8 cellular contexts compared by ENCODE assay signal in the genomic region with DNA sequence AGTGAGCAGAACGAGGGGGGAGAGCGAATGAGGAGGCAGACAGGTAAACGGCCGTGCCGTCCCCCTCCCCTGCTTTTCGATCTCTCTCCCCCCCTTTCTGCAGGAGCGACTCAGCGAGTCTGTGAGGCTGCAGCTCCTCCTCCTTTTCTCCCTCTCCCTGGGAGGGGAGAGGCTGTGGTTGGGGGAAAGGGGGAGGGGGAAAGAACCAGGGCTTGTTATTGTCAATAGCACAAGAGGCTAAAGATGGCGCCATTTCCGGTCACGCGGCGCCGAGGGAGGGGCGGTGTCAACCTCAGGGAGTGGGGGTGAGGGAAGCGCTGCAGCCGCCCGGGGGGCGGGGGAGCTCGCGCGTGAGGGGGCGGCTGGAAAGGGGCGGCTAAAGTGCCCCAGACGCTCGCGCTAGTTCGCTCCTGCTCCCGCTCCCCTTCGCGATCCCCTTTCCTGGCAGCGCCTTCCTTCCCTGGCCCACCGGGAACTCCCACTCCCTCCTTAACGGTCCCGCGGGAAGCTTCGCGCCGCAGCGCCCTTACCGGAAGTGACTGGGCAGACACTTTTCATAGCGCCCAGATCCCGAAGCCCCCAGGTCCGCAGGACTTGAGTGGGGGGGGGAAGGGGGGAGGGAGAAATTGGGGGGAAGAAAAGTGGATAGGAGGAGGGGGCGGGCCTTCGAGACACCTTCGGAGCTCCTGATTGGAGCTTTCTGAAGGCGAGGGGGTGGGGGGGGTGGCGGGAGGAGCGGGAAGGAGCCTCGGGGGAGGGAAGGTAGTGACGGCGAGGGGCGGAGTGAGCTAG. TPM values are rescaled to one million over a fixed set of nuclear protein-coding genes. Genes with fewer than 3 reads are reported as not detected.
DNase-seq lines count a peak whose midpoint lies in the region; ATAC-seq, FAIRE-seq and TF ChIP-seq lines count a peak whose summit lies in the region.

A gene (minus strand): TSS at position 121 of the 792 bp plus-strand sequence. CDS start 324 bp downstream, outside the sequence.

- in situ Hi-C loops in HepG2 (cut with HindIII; ENCODE audit: extremely low pct_ligation_motif_present, low pct_unique_long_range_greater_than_20kb): loop anchor here (10.0 kb wide), 1 partner anchor 64 kb away; no protein-coding TSS in a partner anchor

- H3K79me2 ChIP-seq in HepG2 (ENCODE audit: insufficient read depth, low read length): peaks cover 33% of the 10 kb centered on the region

- DNase-seq in C1 segment of cervical spinal cord (lab: John Stamatoyannopoulos, UW): peak; percentile 20 to 91 (median 84)
- DNase-seq in NCI-H748 treated with DMSO at 0.1 percent for 48 hours (lab: John Stamatoyannopoulos, UW): peak; percentile 99
- DNase-seq in activated CD4-positive, alpha-beta T cell treated with anti-CD3 and anti-CD28 coated beads, Interleukin-2, amount 50 U/mL, for 4 hours: peak; percentile 89
- DNase-seq in HepG2 (ENCODE audit: low spot score): peak; percentile 91
- DNase-seq in stimulated activated CD4-positive, alpha-beta T cell treated with anti-CD3 and anti-CD28 coated beads, Interleukin-2, amount 100 ng/mL, for 48 hours: peak; percentile 75 to 76

- peak; percentile 21 for FAIRE-seq in HepG2 (lab: Jason Lieb, UNC)

- peak in 1 of 2 experiments; percentile 29; a peak in 1 of 4 replicates for TF ChIP-seq EP300 in HepG2 (IDR thresholded peaks at IDR 0.05; ENCODE audit: low read depth in 2 of 2, low read length in 2 of 2)
- TF ChIP-seq EP300 in HepG2 (CRISPR knock-in tag; IDR thresholded peaks at IDR 0.05; ENCODE audit: borderline replicate concordance): no peak; the same call in 1 of the 2 replicates

- peak within 1 kb of the TSS; percentile 95 for H3K4me3 Mint-ChIP-seq in dendritic cell treated with granulocyte-macrophage colony-stimulating factor and Interleukin-4, amounts not matched to agents 40 ng/mL and 50 ng/mL, for 4 days

- H3K9me3 ChIP-seq in HepG2 (ENCODE audit: low read length): no peaks in the 10 kb centered on the region

- ATAC-seq in GM19372 (IDR thresholded peaks at IDR 0.05; ENCODE audit: low read depth, unreplicated experiment) (peak; percentile 78), HG03558 (IDR thresholded peaks at IDR 0.05; ENCODE audit: extremely low read depth, unreplicated experiment) (peak; percentile 68), HepG2 (peak; percentile 81)

- no peaks in the 10 kb centered on the region for H4K20me1 ChIP-seq in HepG2 (ENCODE audit: insufficient read depth, low read length)

- peak within 1 kb of the TSS; percentile 98 for H3K27ac ChIP-seq in HepG2 (ENCODE audit: extremely low read length, insufficient read depth, low read length)

- BruUV-seq in HepG2 (replicated peaks; lab: Mats Ljungman, UMichigan): no TSS peak

- H3K4me3 ChIP-seq in HepG2 (replicated peaks in 1 of 3; ENCODE audit: insufficient read depth in 1 of 3, low read depth in 2 of 3, low read length in 3 of 3): peak within 1 kb of the TSS; percentile 74 to 84 (median 81)

- no peaks in the 10 kb centered on the region for H3K27me3 Mint-ChIP-seq in dendritic cell treated with granulocyte-macrophage colony-stimulating factor and Interleukin-4, amounts not matched to agents 40 ng/mL and 50 ng/mL, for 4 days

- no peak for TF ChIP-seq RAD21 in HepG2 (CRISPR knock-in tag; IDR thresholded peaks at IDR 0.05)

- intact Hi-C loops in dendritic cell treated with granulocyte-macrophage colony-stimulating factor and Interleukin-4, amounts not matched to agents 40 ng/mL and 50 ng/mL, for 4 days (cut with micrococcal nuclease): loop anchor here (1.0 to 2.0 kb wide), 3 partner anchors 43 to 76 kb away; a partner anchor contains a TSS
- intact Hi-C loops in HepG2 (cut with micrococcal nuclease; ENCODE audit: unreplicated experiment): loop anchor here (1.0 to 5.0 kb wide), 2 partner anchors 43 to 49 kb away; a partner anchor contains a TSS

- H3K9ac ChIP-seq in HepG2 (ENCODE audit: insufficient read depth, low read depth, low read length): peak within 1 kb of the TSS; percentile 84

- peaks cover 48% of the 10 kb centered on the region for H3K4me1 ChIP-seq in HepG2 (ENCODE audit: insufficient read depth, low read length)

- H3K36me3 Mint-ChIP-seq in dendritic cell treated with granulocyte-macrophage colony-stimulating factor and Interleukin-4, amounts not matched to agents 40 ng/mL and 50 ng/mL, for 4 days (ENCODE audit: low read depth): peaks cover 19% of the 10 kb centered on the region

- WGBS in HepG2 (ENCODE audit: low lambda C conversion rate): 1% methylated on average over 20 of the region's 54 CpGs

- H3K27me3 ChIP-seq in HepG2 (ENCODE audit: control insufficient read depth in 1 of 2, insufficient read depth in 2 of 2, low read length in 2 of 2): no peaks in the 10 kb centered on the region

- CTCF ChIA-PET in HepG2 (lab: Yijun Ruan, JAX; ENCODE audit: low intra/inter-chr PET ratio, low total read pairs): no interaction called here

- H3K36me3 ChIP-seq in HepG2 (replicated peaks in 1 of 2; ENCODE audit: control insufficient read depth in 1 of 2, insufficient read depth in 2 of 2, low read length in 2 of 2): peaks cover 0 to 11% of the 10 kb centered on the region in 2 experiments; a peak in 1 of 5 replicates

- TF ChIP-seq POLR2A in HepG2 (IDR thresholded peaks at IDR 0.05; ENCODE audit: insufficient read depth in 1 of 2, low read depth in 2 of 2, low read length in 2 of 2): peak; percentile 45 to 55; a peak in 3 of 4 replicates

- peak within 1 kb of the TSS; percentile 73 for H3K4me2 ChIP-seq in HepG2 (ENCODE audit: low read depth, low read length)

- H2AFZ ChIP-seq in HepG2 (ENCODE audit: low read length): no peak within 1 kb of the TSS

- peak within 1 kb of the TSS; percentile 93 for H3K27ac Mint-ChIP-seq in dendritic cell treated with granulocyte-macrophage colony-stimulating factor and Interleukin-4, amounts not matched to agents 40 ng/mL and 50 ng/mL, for 4 days

- no peaks in the 10 kb centered on the region for H3K9me3 Mint-ChIP-seq in dendritic cell treated with granulocyte-macrophage colony-stimulating factor and Interleukin-4, amounts not matched to agents 40 ng/mL and 50 ng/mL, for 4 days

- peaks cover 7% of the 10 kb centered on the region for H3K4me1 Mint-ChIP-seq in dendritic cell treated with granulocyte-macrophage colony-stimulating factor and Interleukin-4, amounts not matched to agents 40 ng/mL and 50 ng/mL, for 4 days (ENCODE audit: low read depth)

- no peak for TF ChIP-seq CTCF in HepG2 (CRISPR knock-in tag; IDR thresholded peaks at IDR 0.05)

- POLR2A ChIA-PET in HepG2 (lab: Yijun Ruan, JAX): interaction anchor here (0.6 to 3.2 kb wide), 17 partner anchors 10 to 708 kb away, joined by 3 to 42 read pairs (median 5); a partner anchor contains a TSS

TF ChIP-seq in HepG2, 621 proteins besides CTCF, POLR2A, EP300 and RAD21 (continues in another document):
- peak; percentile 53 for TF ChIP-seq PHF8 (CRISPR knock-in tag; IDR thresholded peaks at IDR 0.05)
- TF ChIP-seq, protein P1, sequence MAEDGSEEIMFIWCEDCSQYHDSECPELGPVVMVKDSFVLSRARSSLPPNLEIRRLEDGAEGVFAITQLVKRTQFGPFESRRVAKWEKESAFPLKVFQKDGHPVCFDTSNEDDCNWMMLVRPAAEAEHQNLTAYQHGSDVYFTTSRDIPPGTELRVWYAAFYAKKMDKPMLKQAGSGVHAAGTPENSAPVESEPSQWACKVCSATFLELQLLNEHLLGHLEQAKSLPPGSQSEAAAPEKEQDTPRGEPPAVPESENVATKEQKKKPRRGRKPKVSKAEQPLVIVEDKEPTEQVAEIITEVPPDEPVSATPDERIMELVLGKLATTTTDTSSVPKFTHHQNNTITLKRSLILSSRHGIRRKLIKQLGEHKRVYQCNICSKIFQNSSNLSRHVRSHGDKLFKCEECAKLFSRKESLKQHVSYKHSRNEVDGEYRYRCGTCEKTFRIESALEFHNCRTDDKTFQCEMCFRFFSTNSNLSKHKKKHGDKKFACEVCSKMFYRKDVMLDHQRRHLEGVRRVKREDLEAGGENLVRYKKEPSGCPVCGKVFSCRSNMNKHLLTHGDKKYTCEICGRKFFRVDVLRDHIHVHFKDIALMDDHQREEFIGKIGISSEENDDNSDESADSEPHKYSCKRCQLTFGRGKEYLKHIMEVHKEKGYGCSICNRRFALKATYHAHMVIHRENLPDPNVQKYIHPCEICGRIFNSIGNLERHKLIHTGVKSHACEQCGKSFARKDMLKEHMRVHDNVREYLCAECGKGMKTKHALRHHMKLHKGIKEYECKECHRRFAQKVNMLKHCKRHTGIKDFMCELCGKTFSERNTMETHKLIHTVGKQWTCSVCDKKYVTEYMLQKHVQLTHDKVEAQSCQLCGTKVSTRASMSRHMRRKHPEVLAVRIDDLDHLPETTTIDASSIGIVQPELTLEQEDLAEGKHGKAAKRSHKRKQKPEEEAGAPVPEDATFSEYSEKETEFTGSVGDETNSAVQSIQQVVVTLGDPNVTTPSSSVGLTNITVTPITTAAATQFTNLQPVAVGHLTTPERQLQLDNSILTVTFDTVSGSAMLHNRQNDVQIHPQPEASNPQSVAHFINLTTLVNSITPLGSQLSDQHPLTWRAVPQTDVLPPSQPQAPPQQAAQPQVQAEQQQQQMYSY (CRISPR knock-in tag; IDR thresholded peaks at IDR 0.05): no peak
- TF ChIP-seq TEAD3 (CRISPR knock-in tag; optimal IDR thresholded peaks at IDR 0.05; ENCODE audit: borderline replicate concordance): no peak
- TF ChIP-seq MZF1 (CRISPR knock-in tag; IDR thresholded peaks at IDR 0.05; ENCODE audit: borderline replicate concordance): no peak

RNA-seq across cellular contexts. Expression of the gene that starts here (rescaled TPM):
- total RNA-seq in HepG2 (2016; rRNA removed; fragmentation: Illumina TruSeq; extraction: Trizol): 28.5 and 50.0 TPM in 2 replicates
- 1.9 and 3.0 TPM in 2 replicates for total RNA-seq in HepG2 (2016; cell fraction: cytosol; rRNA removed; fragmentation: Illumina TruSeq; extraction: Trizol; ENCODE audit: low read depth)
- total RNA-seq in HepG2 (2016; cell fraction: insoluble cytoplasmic fraction; rRNA removed; fragmentation: Illumina TruSeq; extraction: Trizol): 27.7 and 47.4 TPM in 2 replicates
- total RNA-seq in HepG2 (2016; cell fraction: membrane; rRNA removed; fragmentation: Illumina TruSeq; extraction: Trizol): 13.7 and 16.5 TPM in 2 replicates
- 27.4 and 28.7 TPM in 2 replicates for total RNA-seq in HepG2 (2016; cell fraction: nucleus; rRNA removed; fragmentation: Illumina TruSeq; extraction: Trizol)
- polyA plus RNA-seq in HepG2 (2011; rRNA removed): 20.0 and 21.6 TPM in 2 replicates
- polyA plus RNA-seq in HepG2 (2011; cell fraction: cytosol; rRNA removed): 7.2 and 9.7 TPM in 2 replicates
- polyA plus RNA-seq in HepG2 (2011; cell fraction: nucleus; rRNA removed): 20.0 and 20.3 TPM in 2 replicates
- 21.4 and 31.8 TPM in 2 replicates for polyA plus RNA-seq in HepG2 (2012)
- polyA plus RNA-seq in HepG2 (2016; cell fraction: cytosol; fragmentation: Illumina TruSeq; extraction: Trizol; ENCODE audit: low read depth): 1.6 and 1.7 TPM in 2 replicates
- 34.8 and 35.0 TPM in 2 replicates for polyA plus RNA-seq in HepG2 (2016; cell fraction: insoluble cytoplasmic fraction; fragmentation: Illumina TruSeq; extraction: Trizol; ENCODE audit: low read depth)
- 5.6 and 7.3 TPM in 2 replicates for polyA plus RNA-seq in HepG2 (2016; cell fraction: membrane; fragmentation: Illumina TruSeq; extraction: Trizol; ENCODE audit: low read depth)
- polyA plus RNA-seq in HepG2 (2016; cell fraction: nucleus; fragmentation: Illumina TruSeq; extraction: Trizol; ENCODE audit: insufficient read depth, low read depth): 38.2 and 39.5 TPM in 2 replicates
- polyA minus RNA-seq in HepG2 (2011; rRNA and poly(A)+ RNA removed; ENCODE audit: low replicate concordance): 108 and 117 TPM in 2 replicates
- polyA minus RNA-seq in HepG2 (2011; cell fraction: cytosol; rRNA and poly(A)+ RNA removed): 29.7 and 32.7 TPM in 2 replicates
- 31.4 and 38.3 TPM in 2 replicates for polyA minus RNA-seq in HepG2 (2011; cell fraction: nucleus; rRNA and poly(A)+ RNA removed)

Comparison
In these comparisons a context has a peak if more than half of its experiments do, and no peak if none do; other contexts are left out.
1. Peak in every context shown above with its lines: DNase-seq, ATAC-seq, H3K4me3 ChIP-seq and H3K27ac ChIP-seq.